ENCODE assay signal across 17 cellular contexts in genomic region chr12:32110417-32110816, GRCh38. TPM values are rescaled to one million over a fixed set of nuclear protein-coding genes. Genes with fewer than 3 reads are reported as not detected.
DNase-seq lines count a peak whose midpoint lies in the region; ATAC-seq, FAIRE-seq and TF ChIP-seq lines count a peak whose summit lies in the region.
"Had no signal": no experiment of that assay in that cellular context is flagged by ENCODE, and none has a peak within 500 bp of the region (broad histone marks: within the 10 kb centered on the region; RNA-seq: fewer than 3 reads in every experiment).

No MANE protein-coding gene starts in this region.

- H2BK15ac ChIP-seq in mesendoderm (replicated peaks; ENCODE audit: low read depth) = peak overlapping the region; percentile 66

- WGBS in K562 (ENCODE audit: insufficient coverage, low coverage, missing lambda C conversion rate) = 84% methylated on average over 3 of the region's 3 CpGs
- WGBS in mesendoderm (ENCODE audit: extremely low coverage, insufficient coverage, low lambda C conversion rate) = no CpG with 5 or more reads among the region's 3 CpGs

- no peak overlapping the region for H3K27ac ChIP-seq in BLaER1
- H3K27ac ChIP-seq in HUES6 (ENCODE audit: low read depth, low read length) = no peak overlapping the region; the same call in 1 of the 2 replicates
- no peak overlapping the region for H3K27ac ChIP-seq in K562 (ENCODE audit: extremely low read depth, low read depth, low read length)
- no peak overlapping the region for H3K27ac ChIP-seq in mesendoderm (ENCODE audit: low read depth, low read length)
- H3K27ac ChIP-seq in upper lobe of right lung = no peak overlapping the region
- H3K27ac ChIP-seq: right lobe of liver, uterus had no signal

- no peak overlapping the region for H2AFZ ChIP-seq in K562 (ENCODE audit: low read depth, low read length)

- H4K8ac ChIP-seq in mesendoderm (ENCODE audit: low read depth, low read length) = no peak overlapping the region

- TF ChIP-seq RAD21 in K562 (CRISPR knock-in tag; conservative IDR thresholded peaks at IDR 0.05 in 1 of 2, IDR thresholded peaks at IDR 0.05 in 1 of 2) = no peak

- no peak for TF ChIP-seq CTCF in K562 (IDR thresholded peaks at IDR 0.05 in 2 of 3, conservative IDR thresholded peaks at IDR 0.05 in 1 of 3; ENCODE audit: insufficient read depth in 2 of 3, low read depth in 1 of 3, low read length in 3 of 3)
- TF ChIP-seq CTCF in upper lobe of right lung (IDR thresholded peaks at IDR 0.05) = no peak

- H3K79me1 ChIP-seq in mesendoderm (ENCODE audit: low read length) = peaks cover 7% of the 10 kb centered on the region

- H3K4me1 ChIP-seq in BLaER1 = peaks cover 40% of the 10 kb centered on the region
- H3K4me1 ChIP-seq in HUES6 (ENCODE audit: control insufficient read depth, insufficient read depth, low read length) = peaks cover 37% of the 10 kb centered on the region
- peaks cover 16 to 17% of the 10 kb centered on the region in 2 experiments; a peak in 4 of 5 replicates for H3K4me1 ChIP-seq in K562 (replicated peaks in 1 of 2; ENCODE audit: control insufficient read depth in 2 of 2, insufficient read depth in 2 of 2, low read length in 2 of 2)
- H3K4me1 ChIP-seq in mesendoderm (ENCODE audit: control insufficient read depth, low read depth, low read length) = peaks cover 4% of the 10 kb centered on the region
- H3K4me1 ChIP-seq in upper lobe of right lung = peaks cover 7% of the 10 kb centered on the region
- H3K4me1 ChIP-seq: right lobe of liver had no signal

- no peak overlapping the region for H2BK120ac ChIP-seq in mesendoderm (ENCODE audit: low read depth, low read length)

- H3K4ac ChIP-seq in mesendoderm (ENCODE audit: low read depth, low read length) = no peak overlapping the region

- H3K9me1 ChIP-seq in K562 (ENCODE audit: control insufficient read depth, insufficient read depth, low read length) = no peaks in the 10 kb centered on the region

- 0 out of 2 replicates have a peak, but pooled peaks cover 12% of the 10 kb centered on the region for H4K20me1 ChIP-seq in BLaER1
- H4K20me1 ChIP-seq in K562 (replicated peaks; ENCODE audit: control insufficient read depth, insufficient read depth, low read length) = 0 out of 2 replicates have a peak, but pooled peaks cover 3% of the 10 kb centered on the region

- in situ Hi-C loops in K562 (cut with MboI) = no loop called here

- no peak overlapping the region for H3K18ac ChIP-seq in mesendoderm (ENCODE audit: low read length)

- H3K36me3 ChIP-seq in BLaER1 = peaks cover 16% of the 10 kb centered on the region; the same call in 1 of the 2 replicates
- peaks cover 14% of the 10 kb centered on the region for H3K36me3 ChIP-seq in HUES6 (ENCODE audit: control insufficient read depth, insufficient read depth, low read length)
- H3K36me3 ChIP-seq in K562 (ENCODE audit: control insufficient read depth, insufficient read depth, low read length) = no peaks in the 10 kb centered on the region
- peaks cover 1% of the 10 kb centered on the region for H3K36me3 ChIP-seq in mesendoderm (ENCODE audit: control insufficient read depth, insufficient read depth, low read length)
- H3K36me3 ChIP-seq in upper lobe of right lung = no peaks in the 10 kb centered on the region
- H3K36me3 ChIP-seq: right lobe of liver, uterus had no signal

- H3K27me3 ChIP-seq in BLaER1 (no peaks in the 10 kb centered on the region), HUES6 (ENCODE audit: control insufficient read depth, insufficient read depth, low read length) (no peaks in the 10 kb centered on the region), K562 (ENCODE audit: control insufficient read depth in 2 of 2, insufficient read depth in 2 of 2, low read length in 2 of 2) (no peaks in the 10 kb centered on the region), mesendoderm (ENCODE audit: insufficient read depth, low read length, poor library complexity) (no peaks in the 10 kb centered on the region), upper lobe of right lung (no peaks in the 10 kb centered on the region)
- H3K27me3 ChIP-seq: right lobe of liver, uterus had no signal

- POLR2A ChIA-PET in K562 (lab: Yijun Ruan, JAX) = interaction anchor here (1.5 to 1.7 kb wide), 3 partner anchors 11 to 396 kb away, joined by 3 to 7 read pairs (median 4); no protein-coding TSS in a partner anchor

- peak overlapping the region; percentile 35; the same call in 1 of the 2 replicates for H3K4me2 ChIP-seq in BLaER1
- no peak overlapping the region for H3K4me2 ChIP-seq in K562 (ENCODE audit: insufficient read depth, low read length)
- peak overlapping the region; percentile 33 for H3K4me2 ChIP-seq in mesendoderm (ENCODE audit: low read length)

- no peak overlapping the region for H2BK5ac ChIP-seq in mesendoderm (ENCODE audit: low read length)

- H3K9ac ChIP-seq in BLaER1 (no peak overlapping the region), HUES6 (ENCODE audit: low read length) (no peak overlapping the region), K562 (ENCODE audit: insufficient read depth in 1 of 2, low read depth in 2 of 2, low read length in 2 of 2) (no peak overlapping the region), mesendoderm (ENCODE audit: low read length) (peak overlapping the region; percentile 50)

- intact Hi-C loops in K562 (cut with micrococcal nuclease) = no loop called here
- intact Hi-C loops in upper lobe of right lung (cut with DNase I) = no loop called here

- H2AK5ac ChIP-seq in mesendoderm (ENCODE audit: low read length) = peak overlapping the region; percentile 55

- CTCF ChIA-PET in K562 (lab: Yijun Ruan, JAX; ENCODE audit: low intra/inter-chr PET ratio) = no interaction called here

- BruUV-seq in K562 (replicated peaks; lab: Mats Ljungman, UMichigan) = no TSS peak

- no peak overlapping the region for H3K23ac ChIP-seq in mesendoderm (ENCODE audit: low read length)

- no peak overlapping the region for H4K5ac ChIP-seq in mesendoderm (ENCODE audit: low read length)

- no peak for DNase-seq in K562 (ENCODE audit: extremely low read depth in 1 of 4, low spot score in 3 of 4)
- DNase-seq in mesendoderm = no peak
- no peak for DNase-seq in upper lobe of right lung
- no peak for DNase-seq in SKM-1 (lab: John Stamatoyannopoulos, UW; ENCODE audit: unreplicated experiment)
- no peak for DNase-seq in hepatic stellate cell (ENCODE audit: low spot score)
- DNase-seq: COR-L47; effector CD8-positive, alpha-beta T cell; hypothalamus; occipital lobe; right lobe of liver; SHP77 treated with DMSO at 0.1 percent for 48 hours; stimulated activated naive CD8-positive, alpha-beta T cell treated with anti-CD3 and anti-CD28 coated beads, Interleukin-15, amount 100 ng/mL, for 72 hours; uterus had no signal

- no peaks in the 10 kb centered on the region for H3K9me3 ChIP-seq in BLaER1
- no peaks in the 10 kb centered on the region for H3K9me3 ChIP-seq in HUES6 (ENCODE audit: control insufficient read depth, insufficient read depth, low read depth, low read length)
- no peaks in the 10 kb centered on the region for H3K9me3 ChIP-seq in K562 (replicated peaks; ENCODE audit: control insufficient read depth, insufficient read depth, low read depth, low read length)
- no peaks in the 10 kb centered on the region for H3K9me3 ChIP-seq in upper lobe of right lung
- H3K9me3 ChIP-seq: right lobe of liver, uterus had no signal

- peak overlapping the region; percentile 75 for H3K56ac ChIP-seq in mesendoderm (ENCODE audit: low read length)

- H3K4me3 ChIP-seq in BLaER1 (no peak overlapping the region), HUES6 (ENCODE audit: low read depth, low read length) (peak overlapping the region; percentile 87), K562 (no peak overlapping the region), mesendoderm (ENCODE audit: low read length) (no peak overlapping the region), upper lobe of right lung (no peak overlapping the region)
- H3K4me3 ChIP-seq: right lobe of liver, uterus had no signal

- FAIRE-seq in K562 (lab: Jason Lieb, UNC) = no peak
- FAIRE-seq: H54 had no signal

- H3K79me2 ChIP-seq in K562 (ENCODE audit: control insufficient read depth, insufficient read depth, low read length) = peaks cover 27% of the 10 kb centered on the region
- H3K79me2 ChIP-seq in mesendoderm (ENCODE audit: control insufficient read depth, insufficient read depth, low read length) = peaks cover 50% of the 10 kb centered on the region

- ATAC-seq in K562 (no peak), upper lobe of right lung (no peak), GM18907 (IDR thresholded peaks at IDR 0.05; ENCODE audit: unreplicated experiment) (no peak)
- ATAC-seq: right lobe of liver; stimulated activated naive CD8-positive, alpha-beta T cell treated with anti-CD3 and anti-CD28 coated beads, Interleukin-15, amount 100 ng/mL, for 72 hours had no signal

- TF ChIP-seq EP300 in K562 (IDR thresholded peaks at IDR 0.05; ENCODE audit: low read length) = no peak

- TF ChIP-seq POLR2A in K562 (conservative IDR thresholded peaks at IDR 0.05) = no peak

TF ChIP-seq in K562, 482 proteins besides CTCF, POLR2A, EP300 and RAD21 (continues in another document):
- TF ChIP-seq NR2C2 (CRISPR knock-in tag; IDR thresholded peaks at IDR 0.05) (no peak), NR2C2 (tag; IDR thresholded peaks at IDR 0.05) (no peak)

RNA-seq across cellular contexts. Expression of gene BICD1, which starts 3.8 kb away (rescaled TPM):
- total RNA-seq in K562 (2011; cell fraction: chromatin; rRNA removed; ENCODE audit: low replicate concordance) = 21.9 and 35.1 TPM in 2 replicates
- 13.2 and 13.5 TPM in 2 replicates for total RNA-seq in K562 (2011; cell fraction: nucleolus; rRNA removed)
- 26.3 and 35.4 TPM in 2 replicates for total RNA-seq in K562 (2011; cell fraction: nucleoplasm; rRNA removed)
- total RNA-seq in K562 (2014; rRNA removed) = 12.5 and 14.1 TPM in 2 replicates
- 11.6 and 11.9 TPM in 2 replicates for total RNA-seq in K562 (2014; rRNA removed; fragmentation: Illumina TruSeq; extraction: Trizol)
- 13.8 and 14.1 TPM in 2 replicates for total RNA-seq in K562 (2015; rRNA removed; fragmentation: Illumina TruSeq; extraction: Trizol)
- 21.1 and 23.2 TPM in 2 replicates for total RNA-seq in K562 (2021)
- 10.4 and 13.7 TPM in 2 replicates for polyA plus RNA-seq in K562 (2011; rRNA removed)
- 7.8 and 8.1 TPM in 2 replicates for polyA plus RNA-seq in K562 (2011; cell fraction: cytosol; rRNA removed)
- 25.6 and 29.5 TPM in 2 replicates for polyA plus RNA-seq in K562 (2011; cell fraction: nucleus; rRNA removed)
- 17.2 and 19.2 TPM in 2 replicates for polyA plus RNA-seq in K562 (2012)
- polyA plus RNA-seq in K562 (2014; fragmentation: Illumina TruSeq; extraction: Trizol) = 16.7 and 17.8 TPM in 2 replicates
- polyA plus RNA-seq in K562 (2014; fragmentation: Nextera tagmentation; extraction: Ambion mirVana) = 1 to 10 TPM; 3.5 to 3.7 TPM
- polyA plus RNA-seq in K562 (2014; rRNA removed) = 14.7 and 16.1 TPM in 2 replicates
- 11.3 and 19.4 TPM in 2 replicates for polyA minus RNA-seq in K562 (2011; rRNA and poly(A)+ RNA removed)
- polyA minus RNA-seq in K562 (2011; cell fraction: cytosol; rRNA and poly(A)+ RNA removed) = 4.0 and 7.3 TPM in 2 replicates
- polyA minus RNA-seq in K562 (2011; cell fraction: nucleus; rRNA and poly(A)+ RNA removed) = 14.4 and 24.0 TPM in 2 replicates
- polyA plus RNA-seq in mesendoderm (2013, experiment 1 of 2) = 27.0 TPM
- 25.8 TPM for polyA plus RNA-seq in mesendoderm (2013, experiment 2 of 2)
- 18.0 TPM for total RNA-seq in upper lobe of right lung
